ENCODE assay signal across 10 cellular contexts in genomic region chr19:3004522-3004921, GRCh38. TPM values are rescaled to one million over a fixed set of nuclear protein-coding genes. Genes with fewer than 3 reads are reported as not detected.
"Had no signal": no experiment of that assay in that cellular context is flagged by ENCODE, and none has a peak within 500 bp of the region (broad histone marks: within the 10 kb centered on the region; RNA-seq: fewer than 3 reads in every experiment).

No MANE protein-coding gene starts in this region.

- H3K4me1 Mint-ChIP-seq: GM23338 had no signal

- ATAC-seq: GM23338, HCT116, HepG2, K562 had no signal

- DNase-seq: KG1 had no signal

- H2AFZ ChIP-seq: GM23338 had no signal

- H3K4me1 ChIP-seq: HAP-1 had no signal

- H3K9me3 ChIP-seq: HAP-1 had no signal

- FAIRE-seq: H1, H54, HepG2 had no signal

- H3K4me3 Mint-ChIP-seq: GM23338 had no signal

- H3K9me3 Mint-ChIP-seq: GM23338 had no signal

- H3K4me3 ChIP-seq: GM23338, HAP-1, K562 had no signal

- H3K27ac Mint-ChIP-seq: GM23338 had no signal

- H3K36me3 ChIP-seq: HAP-1 had no signal

- H3K27ac ChIP-seq: HL-60 had no signal

RNA-seq across cellular contexts. Expression of gene TLE2, which starts 24.6 kb away (rescaled TPM):
- total RNA-seq: HT1080 had no signal

RNA-seq across cellular contexts. Expression of gene TLE6, which starts 27.2 kb away (rescaled TPM):
- total RNA-seq: HT1080 had no signal

RNA-seq across cellular contexts. Expression of gene ZNF77, which starts 59.8 kb away (rescaled TPM):
- total RNA-seq: HT1080 had no signal
